In the genomic region with DNA sequence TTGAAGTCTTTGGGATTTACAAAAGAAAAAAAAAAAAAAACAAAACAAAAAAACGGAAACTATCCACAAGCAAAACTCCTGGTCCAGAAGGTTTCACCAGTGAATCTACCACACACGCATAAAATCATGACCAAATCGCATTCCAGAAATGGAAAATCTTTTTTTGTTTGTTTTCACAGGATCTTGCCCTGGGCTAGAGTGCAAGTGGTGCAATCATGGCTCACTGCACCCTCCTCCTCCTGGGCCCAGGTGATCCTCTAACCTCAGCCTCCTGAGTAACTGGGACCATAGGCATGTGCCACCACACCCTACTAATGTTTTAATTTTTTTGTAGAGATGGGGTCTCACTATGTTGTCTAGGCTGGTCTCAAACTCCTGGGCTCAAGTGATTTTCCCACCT, we compare ENCODE assay signal across 25 cellular contexts.
A peak's percentile ranks its signal among the peaks of the same experiment; 100 is the strongest.
DNase-seq lines count a peak whose midpoint lies in the region; ATAC-seq, FAIRE-seq and TF ChIP-seq lines count a peak whose summit lies in the region.
"Had no signal": no experiment of that assay in that cellular context is flagged by ENCODE, and none has a peak within 500 bp of the region (broad histone marks: within the 10 kb centered on the region; RNA-seq: fewer than 3 reads in every experiment).

No MANE protein-coding gene starts in this region.

- H3K4me3 Mint-ChIP-seq in activated naive CD4-positive, alpha-beta T cell treated with anti-CD3 and anti-CD28 coated beads, Interleukin-2, amount 50 U/mL, for 24 hours, result no peak overlapping the region
- no peak overlapping the region for H3K4me3 Mint-ChIP-seq in activated naive CD4-positive, alpha-beta T cell treated with anti-CD3 and anti-CD28 coated beads for 36 hours
- H3K4me3 Mint-ChIP-seq: CD8-positive, alpha-beta memory T cell had no signal

- no peaks in the 10 kb centered on the region for H3K27me3 Mint-ChIP-seq in activated naive CD4-positive, alpha-beta T cell treated with anti-CD3 and anti-CD28 coated beads, Interleukin-2, amount 50 U/mL, for 24 hours
- no peaks in the 10 kb centered on the region for H3K27me3 Mint-ChIP-seq in activated naive CD4-positive, alpha-beta T cell treated with anti-CD3 and anti-CD28 coated beads for 36 hours (ENCODE audit: low read depth)
- H3K27me3 Mint-ChIP-seq: CD8-positive, alpha-beta memory T cell had no signal

- FAIRE-seq in HepG2 (lab: Jason Lieb, UNC), result no peak
- FAIRE-seq: A204.1, GM12892, RCC 7860 had no signal

- no peak overlapping the region for H4K8ac ChIP-seq in trophoblast cell (ENCODE audit: low read depth, low read length)

- in situ Hi-C loops in HepG2 (cut with HindIII; ENCODE audit: extremely low pct_ligation_motif_present, low pct_unique_long_range_greater_than_20kb), result no loop called here

- TF ChIP-seq EP300 in HepG2 (IDR thresholded peaks at IDR 0.05; ENCODE audit: low read depth in 2 of 2, low read length in 2 of 2) (no peak), HepG2 (CRISPR knock-in tag; IDR thresholded peaks at IDR 0.05; ENCODE audit: borderline replicate concordance) (no peak)

- TF ChIP-seq RAD21 in HepG2 (CRISPR knock-in tag; IDR thresholded peaks at IDR 0.05), result no peak

- 91% methylated on average over 3 of the region's 3 CpGs for WGBS in HepG2 (ENCODE audit: low lambda C conversion rate)
- no CpG with 5 or more reads among the region's 3 CpGs for WGBS in trophoblast cell (ENCODE audit: extremely low coverage, insufficient coverage, insufficient read length)

- POLR2A ChIA-PET in HepG2 (lab: Yijun Ruan, JAX), result no interaction called here

- H4K12ac ChIP-seq in trophoblast cell (ENCODE audit: low read depth, low read length), result no peak overlapping the region

- H3K4me3 ChIP-seq in HepG2 (replicated peaks in 1 of 3; ENCODE audit: insufficient read depth in 1 of 3, low read depth in 2 of 3, low read length in 3 of 3), result no peak overlapping the region
- no peak overlapping the region for H3K4me3 ChIP-seq in trophoblast cell (ENCODE audit: low read depth, low read length)

- peak overlapping the region; percentile 66 for H3K4ac ChIP-seq in trophoblast cell (ENCODE audit: low read depth, low read length)

- H3K4me2 ChIP-seq in HepG2 (ENCODE audit: low read depth, low read length) (no peak overlapping the region), trophoblast cell (ENCODE audit: low read length) (no peak overlapping the region)
- H3K4me2 ChIP-seq: SK-N-SH had no signal

- peak overlapping the region; percentile 80 for H3K27ac Mint-ChIP-seq in activated naive CD4-positive, alpha-beta T cell treated with anti-CD3 and anti-CD28 coated beads, Interleukin-2, amount 50 U/mL, for 24 hours
- no peak overlapping the region for H3K27ac Mint-ChIP-seq in activated naive CD4-positive, alpha-beta T cell treated with anti-CD3 and anti-CD28 coated beads for 36 hours

- H2BK5ac ChIP-seq in trophoblast cell (ENCODE audit: low read depth, low read length, poor library complexity), result no peak overlapping the region

- H3K9me3 ChIP-seq in HepG2 (ENCODE audit: low read length), result no peaks in the 10 kb centered on the region
- H3K9me3 ChIP-seq in trophoblast cell (ENCODE audit: insufficient read depth, low read depth, low read length), result peaks cover 2% of the 10 kb centered on the region
- H3K9me3 ChIP-seq: SK-N-SH had no signal

- H3K27ac ChIP-seq in HepG2 (ENCODE audit: extremely low read length, insufficient read depth, low read length) (no peak overlapping the region), trophoblast cell (ENCODE audit: low read depth, low read length) (no peak overlapping the region)
- H3K27ac ChIP-seq: C4-2B, HL-60 had no signal

- intact Hi-C loops in activated naive CD4-positive, alpha-beta T cell treated with anti-CD3 and anti-CD28 coated beads for 36 hours (cut with micrococcal nuclease), result no loop called here
- intact Hi-C loops in HepG2 (cut with micrococcal nuclease; ENCODE audit: unreplicated experiment), result no loop called here

- no peak overlapping the region for H3K9ac ChIP-seq in HepG2 (ENCODE audit: insufficient read depth, low read depth, low read length)
- no peak overlapping the region for H3K9ac ChIP-seq in trophoblast cell (ENCODE audit: low read length)
- H3K9ac ChIP-seq: SK-N-SH had no signal

- CTCF ChIA-PET in activated naive CD4-positive, alpha-beta T cell treated with anti-CD3 and anti-CD28 coated beads for 36 hours (lab: Charles Lee), result interaction anchor here (0.6 to 0.7 kb wide), 2 partner anchors 99 to 310 kb away, joined by 3 to 8 read pairs; no protein-coding TSS in a partner anchor
- CTCF ChIA-PET in HepG2 (lab: Yijun Ruan, JAX; ENCODE audit: low intra/inter-chr PET ratio, low total read pairs), result no interaction called here

- H2AK5ac ChIP-seq in trophoblast cell (ENCODE audit: low read length), result no peak overlapping the region

- BruUV-seq in HepG2 (replicated peaks; lab: Mats Ljungman, UMichigan), result no TSS peak

- H3K14ac ChIP-seq in trophoblast cell (ENCODE audit: low read length), result no peak overlapping the region

- H3K9me3 Mint-ChIP-seq in activated naive CD4-positive, alpha-beta T cell treated with anti-CD3 and anti-CD28 coated beads, Interleukin-2, amount 50 U/mL, for 24 hours, result no peaks in the 10 kb centered on the region
- peaks cover 3% of the 10 kb centered on the region for H3K9me3 Mint-ChIP-seq in activated naive CD4-positive, alpha-beta T cell treated with anti-CD3 and anti-CD28 coated beads for 36 hours
- H3K9me3 Mint-ChIP-seq: CD8-positive, alpha-beta memory T cell had no signal

- no peak overlapping the region for H3K23ac ChIP-seq in trophoblast cell (ENCODE audit: low read length)

- no peak for DNase-seq in activated naive CD4-positive, alpha-beta T cell treated with anti-CD3 and anti-CD28 coated beads for 36 hours
- peak; percentile 51 for DNase-seq in M059J (ENCODE audit: low read depth)
- no peak for DNase-seq in HepG2 (ENCODE audit: low spot score)
- peak; percentile 46 to 83 for DNase-seq in trophoblast cell
- DNase-seq in dedifferentiated amniotic fluid mesenchymal stem cell (ENCODE audit: extremely low spot score), result no peak
- no peak for DNase-seq in NCI-H2029 treated with DMSO at 0.1 percent for 48 hours (lab: John Stamatoyannopoulos, UW)
- DNase-seq: AML-193; Calu3; CD8-positive, alpha-beta memory T cell; DMS79 treated with DMSO at 0.1 percent for 48 hours; NCI-H1092 treated with DMSO at 0.1 percent for 48 hours; NCI-H146; NCI-H1930; NCI-H446; NCI-H524 treated with DMSO at 0.1 percent for 48 hours; NCI-H774; SK-N-SH had no signal

- H3K27me3 ChIP-seq in HepG2 (ENCODE audit: control insufficient read depth in 1 of 2, insufficient read depth in 2 of 2, low read length in 2 of 2) (no peaks in the 10 kb centered on the region), trophoblast cell (ENCODE audit: insufficient read depth, low read length) (no peaks in the 10 kb centered on the region)

- ATAC-seq in HepG2 (no peak), GM18502 (IDR thresholded peaks at IDR 0.05; ENCODE audit: poor library complexity, unreplicated experiment) (no peak)
- ATAC-seq: HCT116 had no signal

- H2BK12ac ChIP-seq in trophoblast cell (ENCODE audit: low read length), result no peak overlapping the region

- H4K91ac ChIP-seq in trophoblast cell (ENCODE audit: low read depth, low read length), result no peak overlapping the region

- H3K36me3 ChIP-seq in HepG2 (replicated peaks in 1 of 2; ENCODE audit: control insufficient read depth in 1 of 2, insufficient read depth in 2 of 2, low read length in 2 of 2) (peaks cover 6 to 9% of the 10 kb centered on the region in 2 experiments), trophoblast cell (ENCODE audit: control insufficient read depth in 1 of 2, insufficient read depth in 2 of 2, low read length in 2 of 2) (no peaks in the 10 kb centered on the region)

- H2BK120ac ChIP-seq in trophoblast cell (ENCODE audit: insufficient read depth, low read length, poor library complexity), result no peak overlapping the region

- no peak for TF ChIP-seq POLR2A in HepG2 (IDR thresholded peaks at IDR 0.05; ENCODE audit: insufficient read depth in 1 of 2, low read depth in 2 of 2, low read length in 2 of 2)

- H4K20me1 ChIP-seq in HepG2 (ENCODE audit: insufficient read depth, low read length), result peaks cover 23% of the 10 kb centered on the region

- H3K4me1 Mint-ChIP-seq in activated naive CD4-positive, alpha-beta T cell treated with anti-CD3 and anti-CD28 coated beads, Interleukin-2, amount 50 U/mL, for 24 hours, result peaks cover 98% of the 10 kb centered on the region
- H3K4me1 Mint-ChIP-seq in activated naive CD4-positive, alpha-beta T cell treated with anti-CD3 and anti-CD28 coated beads for 36 hours (ENCODE audit: low read depth), result peaks cover 69% of the 10 kb centered on the region

- TF ChIP-seq CTCF in HepG2 (CRISPR knock-in tag; IDR thresholded peaks at IDR 0.05), result no peak

- no peak overlapping the region for H3K18ac ChIP-seq in trophoblast cell (ENCODE audit: low read length)

- no peaks in the 10 kb centered on the region for H3K79me1 ChIP-seq in trophoblast cell (ENCODE audit: low read length)

- peaks cover 16% of the 10 kb centered on the region for H3K36me3 Mint-ChIP-seq in activated naive CD4-positive, alpha-beta T cell treated with anti-CD3 and anti-CD28 coated beads, Interleukin-2, amount 50 U/mL, for 24 hours
- H3K36me3 Mint-ChIP-seq in activated naive CD4-positive, alpha-beta T cell treated with anti-CD3 and anti-CD28 coated beads for 36 hours (ENCODE audit: low read depth), result peaks cover 27% of the 10 kb centered on the region

- H3K79me2 ChIP-seq in HepG2 (ENCODE audit: insufficient read depth, low read length), result peaks cover 93% of the 10 kb centered on the region
- peaks cover 6% of the 10 kb centered on the region for H3K79me2 ChIP-seq in trophoblast cell (ENCODE audit: control insufficient read depth, insufficient read depth, low read length, poor library complexity)

- no peak overlapping the region for H2AFZ ChIP-seq in HepG2 (ENCODE audit: low read length)
- H2AFZ ChIP-seq in trophoblast cell (ENCODE audit: insufficient read depth, low read length, poor library complexity), result no peak overlapping the region

- H3K4me1 ChIP-seq in HepG2 (ENCODE audit: insufficient read depth, low read length) (peaks cover 23% of the 10 kb centered on the region), trophoblast cell (ENCODE audit: control insufficient read depth in 1 of 2, insufficient read depth in 2 of 2, low read length in 2 of 2) (peaks cover 0 to 3% of the 10 kb centered on the region in 2 experiments)

Comparison
In these comparisons a context has a peak if more than half of its experiments do, and no peak if none do; other contexts are left out.
1. DNase-seq: peak in M059J (single experiment) and trophoblast cell (2 of 2); none in activated naive CD4-positive, alpha-beta T cell treated with anti-CD3 and anti-CD28 coated beads for 36 hours (single experiment), HepG2 (single experiment), dedifferentiated amniotic fluid mesenchymal stem cell (single experiment) and NCI-H2029 treated with DMSO at 0.1 percent for 48 hours (single experiment).